In the genomic region with DNA sequence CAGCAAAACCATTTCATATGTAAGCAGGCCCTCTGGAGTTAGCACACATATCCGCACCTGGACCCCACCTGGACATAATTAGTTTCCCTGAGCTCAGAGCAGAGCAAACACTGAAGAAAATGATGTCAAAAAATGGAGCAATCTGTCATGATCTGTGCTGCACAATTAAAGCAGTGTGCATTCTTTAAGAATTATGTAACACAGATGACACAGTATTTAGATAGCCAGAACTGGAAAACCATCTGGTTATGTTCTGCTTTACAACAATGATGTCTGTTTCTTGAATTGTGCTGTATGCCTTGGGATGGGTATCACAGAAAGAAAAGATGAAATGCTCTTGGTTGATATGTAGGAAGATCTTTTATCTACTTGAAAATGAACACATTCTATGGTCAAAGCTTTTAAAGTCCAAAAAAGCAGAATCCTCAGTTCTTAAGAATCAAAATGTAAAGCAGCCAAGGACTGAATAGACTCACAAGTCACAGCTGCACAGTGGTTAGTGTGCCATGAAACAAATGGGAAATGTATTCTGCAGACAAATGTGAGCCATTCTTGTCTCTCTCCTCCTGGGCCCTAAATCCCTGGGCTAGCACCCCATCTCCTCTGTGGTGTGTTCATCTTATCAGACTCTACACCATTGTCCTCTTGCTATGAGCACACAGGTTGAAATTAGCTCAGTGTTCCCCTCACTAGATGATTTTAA, we compare ENCODE assay signal across 14 cellular contexts. TPM values are rescaled to one million over a fixed set of nuclear protein-coding genes. Genes with fewer than 3 reads are reported as not detected.
DNase-seq lines count a peak whose midpoint lies in the region; ATAC-seq and TF ChIP-seq lines count a peak whose summit lies in the region.
"Had no signal": no experiment of that assay in that cellular context is flagged by ENCODE, and none has a peak within 500 bp of the region (broad histone marks: within the 10 kb centered on the region; RNA-seq: fewer than 3 reads in every experiment).

No MANE protein-coding gene starts in this region.

- H3K9me3 ChIP-seq in H9 (ENCODE audit: control insufficient read depth, low read depth, low read length): no peaks in the 10 kb centered on the region
- H3K9me3 ChIP-seq in aorta (ENCODE audit: control insufficient read depth, low read length): no peaks in the 10 kb centered on the region
- H3K9me3 ChIP-seq: BLaER1, HAP-1, SJCRH30 had no signal

- H4K91ac ChIP-seq in H9 (ENCODE audit: insufficient read length, low read depth, low read length): no peak overlapping the region

- ATAC-seq in activated naive CD4-positive, alpha-beta T cell treated with anti-CD3 and anti-CD28 coated beads, Interleukin-2, amount 50 U/mL, for 72 hours: no peak
- no peak for ATAC-seq in aorta (ENCODE audit: low FRiP score)
- ATAC-seq: stimulated activated naive CD8-positive, alpha-beta T cell treated with anti-CD3 and anti-CD28 coated beads, Interleukin-15, Interleukin-2, amounts not matched to agents 100 U/mL and 50 U/mL, for 24 hours had no signal

- H3K27ac ChIP-seq in H9 (ENCODE audit: insufficient read length, low read depth, low read length) (no peak overlapping the region), aorta (ENCODE audit: low read depth in 1 of 2, low read length in 2 of 2) (no peak overlapping the region)
- H3K27ac ChIP-seq: BLaER1, SJCRH30 had no signal

- no peak overlapping the region for H3K4ac ChIP-seq in H9 (ENCODE audit: low read depth, low read length)

- DNase-seq in EH (ENCODE audit: low read depth) (peak; percentile 69), NCI-H146 treated with DMSO at 0.1 percent for 48 hours (lab: John Stamatoyannopoulos, UW; ENCODE audit: unreplicated experiment) (peak; percentile 74), astrocyte of the spinal cord (ENCODE audit: low read depth, low spot score) (peak; percentile 14), kidney glomerular epithelial cell (lab: John Stamatoyannopoulos, UW) (peak; percentile 41), H9 (no peak), aorta (no peak)
- no peak for DNase-seq in activated naive CD4-positive, alpha-beta T cell treated with anti-CD3 and anti-CD28 coated beads, Interleukin-2, amount 50 U/mL, for 72 hours (ENCODE audit: low spot score in 2 of 2)
- DNase-seq in activated effector memory CD4-positive, alpha-beta T cell treated with Interleukin-2 at 50 U/mL for 16 hours: no peak
- DNase-seq: amniotic stem cell; SJCRH30; stimulated activated CD4-positive, alpha-beta T cell treated with anti-CD3 and anti-CD28 coated beads, Interleukin-4, amount 100 ng/mL, for 4 hours; stimulated activated naive CD8-positive, alpha-beta T cell treated with anti-CD3 and anti-CD28 coated beads, Interleukin-15, Interleukin-2, amounts not matched to agents 100 U/mL and 50 U/mL, for 24 hours had no signal

- no peaks in the 10 kb centered on the region; a peak in 1 of 7 replicates for H3K36me3 Mint-ChIP-seq in H9 (ENCODE audit: insufficient read depth in 1 of 3, low read depth in 3 of 3)
- no peaks in the 10 kb centered on the region for H3K36me3 Mint-ChIP-seq in activated naive CD4-positive, alpha-beta T cell treated with anti-CD3 and anti-CD28 coated beads, Interleukin-2, amount 50 U/mL, for 72 hours

- no peak overlapping the region for H2BK120ac ChIP-seq in H9 (ENCODE audit: low read depth, low read length, poor library complexity, severe bottlenecking)

- H3K9ac ChIP-seq in H9 (ENCODE audit: extremely low read depth, insufficient read length, low read length): no peak overlapping the region
- H3K9ac ChIP-seq: BLaER1 had no signal

- H3K4me3 ChIP-seq in astrocyte of the spinal cord (ENCODE audit: low read depth, low read length) (no peak overlapping the region), aorta (ENCODE audit: low read length in 2 of 2) (no peak overlapping the region)
- H3K4me3 ChIP-seq: BLaER1, HAP-1, SJCRH30 had no signal

- H4K8ac ChIP-seq in H9 (replicated peaks; ENCODE audit: insufficient read length, low read depth, low read length): no peak overlapping the region

- H3K56ac ChIP-seq in H9 (ENCODE audit: insufficient read length, low read depth, low read length): no peak overlapping the region

- H2AFZ ChIP-seq in H9 (ENCODE audit: low read length): no peak overlapping the region

- TF ChIP-seq CTCF in astrocyte of the spinal cord (IDR thresholded peaks at IDR 0.05; ENCODE audit: low read depth, low read length): no peak
- TF ChIP-seq CTCF in H9 (conservative IDR thresholded peaks at IDR 0.05): no peak

- no peak overlapping the region for H3K4me3 Mint-ChIP-seq in H9

- H4K20me1 ChIP-seq in H9 (ENCODE audit: control insufficient read depth, insufficient read depth, insufficient read length): no peaks in the 10 kb centered on the region
- H4K20me1 ChIP-seq: BLaER1 had no signal

- H2BK20ac ChIP-seq in H9 (ENCODE audit: low read depth, low read length, poor library complexity, severe bottlenecking): no peak overlapping the region

- H3K79me2 ChIP-seq in H9 (ENCODE audit: insufficient read depth, low read length): no peaks in the 10 kb centered on the region

- no peak overlapping the region for H3K23ac ChIP-seq in H9 (ENCODE audit: insufficient read length, low read depth, low read length)

- no peaks in the 10 kb centered on the region for H3K36me3 ChIP-seq in aorta (ENCODE audit: control insufficient read depth in 1 of 2, insufficient read depth in 2 of 2, low read length in 1 of 2)
- H3K36me3 ChIP-seq: BLaER1, HAP-1, SJCRH30 had no signal

- H3K27me3 ChIP-seq in H9 (ENCODE audit: insufficient read depth, low read length) (no peaks in the 10 kb centered on the region), aorta (ENCODE audit: control insufficient read depth in 1 of 2, insufficient read depth in 2 of 2, low read length in 1 of 2) (no peaks in the 10 kb centered on the region)
- H3K27me3 ChIP-seq: BLaER1, SJCRH30 had no signal

- no peaks in the 10 kb centered on the region for H3K79me1 ChIP-seq in H9 (ENCODE audit: insufficient read depth, low read depth, low read length, poor library complexity, severe bottlenecking)

- H3K4me1 Mint-ChIP-seq in H9: peaks cover 0 to 5% of the 10 kb centered on the region in 2 experiments; a peak in 1 of 4 replicates

- no peak overlapping the region for H3T11ph ChIP-seq in H9 (ENCODE audit: low read length)

- no peak overlapping the region for H3K4me2 ChIP-seq in H9 (ENCODE audit: insufficient read depth, insufficient read length, low read length)
- H3K4me2 ChIP-seq: BLaER1 had no signal

- H2BK5ac ChIP-seq in H9 (ENCODE audit: insufficient read length, low read length): no peak overlapping the region

- in situ Hi-C loops in astrocyte of the spinal cord (cut with HindIII; ENCODE audit: low sequenced_read_pairs): no loop called here

- intact Hi-C loops in aorta (cut with DNase I): no loop called here

- H3K27me3 Mint-ChIP-seq in H9 (ENCODE audit: low read depth): peaks cover 3% of the 10 kb centered on the region

- no peak overlapping the region for H4K5ac ChIP-seq in H9 (ENCODE audit: insufficient read length, low read depth, low read length)

- no peaks in the 10 kb centered on the region for H3K23me2 ChIP-seq in H9 (ENCODE audit: insufficient read length, low read depth, low read length, poor library complexity, severe bottlenecking)

- no peaks in the 10 kb centered on the region for H3K4me1 ChIP-seq in H9 (ENCODE audit: insufficient read depth, low read length)
- no peaks in the 10 kb centered on the region for H3K4me1 ChIP-seq in aorta (ENCODE audit: control insufficient read depth in 1 of 2, insufficient read depth in 2 of 2, low read length in 2 of 2)
- H3K4me1 ChIP-seq: HAP-1, SJCRH30 had no signal

- no peaks in the 10 kb centered on the region; a peak in 1 of 5 replicates for H3K9me3 Mint-ChIP-seq in H9
- H3K9me3 Mint-ChIP-seq in activated naive CD4-positive, alpha-beta T cell treated with anti-CD3 and anti-CD28 coated beads, Interleukin-2, amount 50 U/mL, for 72 hours: no peaks in the 10 kb centered on the region

- WGBS in H9 (ENCODE audit: extremely low coverage, insufficient read length, low lambda C conversion rate): no CpG with 5 or more reads among the region's 1 CpG
- WGBS in aorta, 2 donors: 83 to 84% methylated on average over 1 of the region's 1 CpG

- H3K27ac Mint-ChIP-seq in H9: no peak overlapping the region
- H3K27ac Mint-ChIP-seq in activated naive CD4-positive, alpha-beta T cell treated with anti-CD3 and anti-CD28 coated beads, Interleukin-2, amount 50 U/mL, for 72 hours: no peak overlapping the region

- H2BK15ac ChIP-seq in H9 (ENCODE audit: low read depth, low read length): no peak overlapping the region

- H3K14ac ChIP-seq in H9 (ENCODE audit: insufficient read depth, low read length): no peak overlapping the region

- no peak overlapping the region for H3K18ac ChIP-seq in H9 (ENCODE audit: insufficient read length, low read depth, low read length)

- H2BK12ac ChIP-seq in H9 (ENCODE audit: insufficient read length, low read depth, low read length): no peak overlapping the region

- no peak overlapping the region for H2AK5ac ChIP-seq in H9 (ENCODE audit: insufficient read length, low read length)

RNA-seq across cellular contexts. Expression of a gene that starts 36.8 kb away (rescaled TPM):
- total RNA-seq in H9 (2021): not detected in 2 replicates
- not detected for total RNA-seq in activated naive CD4-positive, alpha-beta T cell treated with anti-CD3 and anti-CD28 coated beads, Interleukin-2, amount 50 U/mL, for 72 hours
- under 1 TPM; 0.10 to 0.15 TPM for total RNA-seq in aorta
- under 1 TPM in 1 of 2 donors, not detected in 1; 0.03 TPM for polyA plus RNA-seq in aorta
- total RNA-seq: SJCRH30 had no signal

Comparison
In these comparisons a context has a peak if more than half of its experiments do, and no peak if none do; other contexts are left out.
1. DNase-seq: peak in EH (single experiment), NCI-H146 treated with DMSO at 0.1 percent for 48 hours (single experiment), astrocyte of the spinal cord (single experiment) and kidney glomerular epithelial cell (single experiment); none in H9 (single experiment), activated naive CD4-positive, alpha-beta T cell treated with anti-CD3 and anti-CD28 coated beads, Interleukin-2, amount 50 U/mL, for 72 hours (0 of 2), aorta (0 of 2) and activated effector memory CD4-positive, alpha-beta T cell treated with Interleukin-2 at 50 U/mL for 16 hours (single experiment).